ENCODE assay signal across 8 cellular contexts in the genomic region with DNA sequence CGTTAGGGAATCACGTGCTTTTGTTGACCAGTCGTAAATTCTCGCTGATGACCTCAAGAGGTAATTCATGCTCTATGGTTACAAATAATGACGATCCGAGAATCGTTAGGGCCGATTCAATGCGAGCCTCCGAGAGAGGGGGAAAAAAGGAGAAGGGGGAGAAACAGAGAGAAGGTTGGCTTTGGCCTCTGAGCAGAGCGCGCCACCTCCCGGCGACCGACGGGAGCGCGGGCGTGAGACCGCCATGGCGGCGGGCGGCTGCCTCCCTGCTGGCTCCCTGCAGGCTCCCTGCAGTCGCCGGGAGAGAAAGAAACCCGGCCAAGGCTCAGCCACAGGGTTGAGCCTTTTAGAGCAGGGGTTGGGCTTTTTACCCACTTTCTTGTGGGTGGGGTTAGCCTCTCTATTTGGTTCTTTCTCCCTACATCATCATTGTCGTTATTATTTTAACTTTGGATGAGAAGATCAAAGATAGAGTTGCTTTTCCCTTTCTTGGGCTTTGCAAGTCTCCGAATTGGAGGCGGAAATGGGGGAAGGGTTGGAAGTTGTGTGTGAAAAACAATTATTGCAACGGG. TPM values are rescaled to one million over a fixed set of nuclear protein-coding genes. Genes with fewer than 3 reads are reported as not detected.
DNase-seq lines count a peak whose midpoint lies in the region; ATAC-seq and TF ChIP-seq lines count a peak whose summit lies in the region.

No MANE protein-coding gene starts in this region.

- H3K4me3 Mint-ChIP-seq in activated T-cell treated with anti-CD3 and anti-CD28 coated beads, Interleukin-2, amount 50 U/mL, for 24 hours = peak overlapping the region; percentile 77

- H3K9me3 Mint-ChIP-seq in activated T-cell treated with anti-CD3 and anti-CD28 coated beads, Interleukin-2, amount 50 U/mL, for 24 hours = no peaks in the 10 kb centered on the region

- H3K4me2 ChIP-seq in PC-3 (ENCODE audit: low read length) = peak overlapping the region; percentile 48
- peak overlapping the region; percentile 78 for H3K4me2 ChIP-seq in osteoblast (ENCODE audit: insufficient read depth, low read length)

- ATAC-seq in PC-3 (peak; percentile 56), GM21529 (IDR thresholded peaks at IDR 0.05; ENCODE audit: unreplicated experiment) (no peak)

- no peaks in the 10 kb centered on the region for H3K36me3 Mint-ChIP-seq in activated T-cell treated with anti-CD3 and anti-CD28 coated beads, Interleukin-2, amount 50 U/mL, for 24 hours (ENCODE audit: low read depth)

- H3K79me2 ChIP-seq in PC-3 (ENCODE audit: low read length) = peaks cover 24% of the 10 kb centered on the region
- no peaks in the 10 kb centered on the region for H3K79me2 ChIP-seq in osteoblast (ENCODE audit: insufficient read depth, low read length)

- H3K27ac ChIP-seq in PC-3 (ENCODE audit: low read length) (no peak overlapping the region), osteoblast (ENCODE audit: low read depth, low read length) (no peak overlapping the region), transverse colon (peak overlapping the region; percentile 89 to 95 (median 92))

- no peaks in the 10 kb centered on the region for H3K36me3 ChIP-seq in PC-3 (ENCODE audit: low read depth, low read length)
- H3K36me3 ChIP-seq in osteoblast (ENCODE audit: insufficient read depth, low read length) = no peaks in the 10 kb centered on the region
- peaks cover 0 to 5% (median 0%) of the 10 kb centered on the region in 4 donors for H3K36me3 ChIP-seq in transverse colon

- in situ Hi-C loops in transverse colon (cut with MboI; ENCODE audit: low pct_ligation_motif_present in 1 of 4, low pct_unique_long_range_greater_than_20kb in 1 of 4, low sequenced_read_pairs in 3 of 4) = loop anchor here in 2 of 4 donors (5.0 to 10.0 kb wide), 3 partner anchors 99 to 249 kb away; no protein-coding TSS in a partner anchor

- H2AFZ ChIP-seq in PC-3 (ENCODE audit: low read length) = peak overlapping the region; percentile 48
- peak overlapping the region; percentile 47 for H2AFZ ChIP-seq in osteoblast (ENCODE audit: low read length)

- peak overlapping the region; percentile 4; the same call in 1 of the 2 replicates for H3K4me3 ChIP-seq in PC-3 (ENCODE audit: low read length)
- H3K4me3 ChIP-seq in osteoblast (ENCODE audit: insufficient read depth, low read length) = peak overlapping the region; percentile 25
- peak overlapping the region in 3 of 4 donors; percentile 31 to 64 (median 43) for H3K4me3 ChIP-seq in transverse colon

- POLR2A ChIA-PET in PC-3 (lab: Charles Lee; ENCODE audit: unreplicated experiment) = interaction anchor here (0.5 kb wide), 1 partner anchor 32 kb away, joined by 3 read pairs; a partner anchor contains a TSS

- BruUV-seq in PC-3 (replicated peaks; lab: Mats Ljungman, UMichigan) = no TSS peak

- no peak overlapping the region for H3K27ac Mint-ChIP-seq in activated T-cell treated with anti-CD3 and anti-CD28 coated beads, Interleukin-2, amount 50 U/mL, for 24 hours

- H3K27me3 ChIP-seq in PC-3 (ENCODE audit: low read length) (no peaks in the 10 kb centered on the region), osteoblast (ENCODE audit: insufficient read depth, low read length) (peaks cover 96% of the 10 kb centered on the region), transverse colon (peaks cover 5% of the 10 kb centered on the region)

- 24 to 30% methylated on average over 3 to 30 of the region's 30 CpGs for WGBS in transverse colon (ENCODE audit: low coverage in 1 of 2), 2 donors

- H3K27me3 Mint-ChIP-seq in activated T-cell treated with anti-CD3 and anti-CD28 coated beads, Interleukin-2, amount 50 U/mL, for 24 hours = peaks cover 98% of the 10 kb centered on the region

- peaks cover 7% of the 10 kb centered on the region for H4K20me1 ChIP-seq in PC-3 (ENCODE audit: low read length)
- no peaks in the 10 kb centered on the region for H4K20me1 ChIP-seq in osteoblast (ENCODE audit: insufficient read depth, low read length)

- TF ChIP-seq POLR2A in transverse colon (IDR thresholded peaks at IDR 0.05) = no peak

- no peaks in the 10 kb centered on the region for H3K9me3 ChIP-seq in PC-3 (ENCODE audit: low read length)
- H3K9me3 ChIP-seq in osteoblast (ENCODE audit: low read depth, low read length) = no peaks in the 10 kb centered on the region
- no peaks in the 10 kb centered on the region for H3K9me3 ChIP-seq in transverse colon

- no peaks in the 10 kb centered on the region for H3F3A ChIP-seq in PC-3 (ENCODE audit: low read length, unreplicated experiment)

- H3K4me1 ChIP-seq in PC-3 (ENCODE audit: insufficient read depth, low read length) (peaks cover 12% of the 10 kb centered on the region), osteoblast (ENCODE audit: insufficient read depth, low read length) (no peaks in the 10 kb centered on the region), transverse colon (peaks cover 7 to 80% (median 39%) of the 10 kb centered on the region in 4 donors)

- H3K9ac ChIP-seq in PC-3 (ENCODE audit: low read length) = no peak overlapping the region

- peaks cover 55% of the 10 kb centered on the region for H3K4me1 Mint-ChIP-seq in activated T-cell treated with anti-CD3 and anti-CD28 coated beads, Interleukin-2, amount 50 U/mL, for 24 hours (ENCODE audit: low read depth)

- no peaks in the 10 kb centered on the region for H3K9me2 ChIP-seq in PC-3 (replicated peaks; ENCODE audit: low read length)

- DNase-seq in DMS 273 treated with DMSO at 0.1 percent for 48 hours (lab: John Stamatoyannopoulos, UW) (peak; percentile 21), HuH-7 (ENCODE audit: low spot score) (peak; percentile 98), PC-3 (peak; percentile 88), fibroblast of peridontal ligament (ENCODE audit: extremely low read depth) (peak; percentile 37), osteoblast (ENCODE audit: insufficient read length, low spot score, missing footprints) (peak; percentile 99), transverse colon (peak; percentile 79)
- peak; percentile 91 for DNase-seq in activated T-cell treated with anti-CD3 and anti-CD28 coated beads, Interleukin-2, amount 50 U/mL, for 24 hours

- intact Hi-C loops in PC-3 (cut with micrococcal nuclease) = loop anchor here (2.0 kb wide), 1 partner anchor 243 kb away; no protein-coding TSS in a partner anchor
- intact Hi-C loops in transverse colon (cut with DNase I; ENCODE audit: low total_unique reads) = no loop called here

- CTCF ChIA-PET in PC-3 (lab: Charles Lee) = interaction anchor here (0.5 to 1.2 kb wide), 5 partner anchors 108 to 857 kb away, joined by 3 to 10 read pairs (median 7); no protein-coding TSS in a partner anchor

- TF ChIP-seq EP300 in transverse colon (IDR thresholded peaks at IDR 0.05; ENCODE audit: low read depth) = no peak

- peak; percentile 97 for TF ChIP-seq CTCF in PC-3 (conservative IDR thresholded peaks at IDR 0.05; ENCODE audit: low read depth, low read length)
- peak; percentile 82 for TF ChIP-seq CTCF in osteoblast (IDR thresholded peaks at IDR 0.05; ENCODE audit: extremely low read depth, low read depth, low read length)
- TF ChIP-seq CTCF in transverse colon (IDR thresholded peaks at IDR 0.05) = peak; percentile 76 to 85 (median 79)

RNA-seq across cellular contexts. Expression of a gene that starts 0.3 kb away (rescaled TPM):
- 0.40 and 0.95 TPM in 2 replicates for total RNA-seq in PC-3 (2014; rRNA removed)
- total RNA-seq in osteoblast = not detected in 2 replicates
- total RNA-seq in transverse colon = 10 to 100 TPM; 10.5 to 35.4 (median 18.7) TPM

RNA-seq across cellular contexts. Expression of a gene that starts 3.9 kb away (rescaled TPM):
- 6.0 and 8.8 TPM in 2 replicates for total RNA-seq in PC-3 (2014; rRNA removed)
- total RNA-seq in osteoblast = 1.5 and 1.8 TPM in 2 replicates
- 10 to 100 TPM; 25.7 to 57.1 (median 34.9) TPM for total RNA-seq in transverse colon

RNA-seq across cellular contexts. Expression of a gene that starts 10.9 kb away (rescaled TPM):
- total RNA-seq in PC-3 (2014; rRNA removed) = 9.5 and 11.3 TPM in 2 replicates
- total RNA-seq in osteoblast = 0.59 and 0.72 TPM in 2 replicates
- total RNA-seq in transverse colon = 10 to 100 TPM; 42.7 to 78.4 (median 62.5) TPM

RNA-seq across cellular contexts. Expression of a gene that starts 15.8 kb away (rescaled TPM):
- total RNA-seq in PC-3 (2014; rRNA removed) (0.22 and 0.58 TPM in 2 replicates), osteoblast (0.29 and 0.36 TPM in 2 replicates), transverse colon (1 to 10 TPM in 3 of 4 donors, not detected in 1; 1.9 to 4.8 (median 2.0) TPM)

RNA-seq across cellular contexts. Expression of a gene that starts 16.9 kb away (rescaled TPM):
- not detected in 2 replicates for total RNA-seq in PC-3 (2014; rRNA removed)
- total RNA-seq in osteoblast = 0.36 TPM in 1 of 2 replicates, not detected in the other
- total RNA-seq in transverse colon = 10 to 100 TPM in 3 of 4 donors, not detected in 1; 11.2 to 20.9 (median 16.7) TPM

Comparison
In these comparisons a context has a peak if more than half of its experiments do, and no peak if none do; other contexts are left out.
1. DNase-seq: peak in every context shown above with its lines; median percentile 99 in osteoblast; 98 in HuH-7; 91 in activated T-cell treated with anti-CD3 and anti-CD28 coated beads, Interleukin-2, amount 50 U/mL, for 24 hours; 88 in PC-3; 79 in transverse colon; 37 in fibroblast of peridontal ligament; 21 in DMS 273 treated with DMSO at 0.1 percent for 48 hours.
2. H3K27ac ChIP-seq: peak in transverse colon (4 of 4); none in PC-3 (single experiment) and osteoblast (single experiment).
3. Peak in every context shown above with its lines, with median percentiles within 50 percentile points of each other: H3K4me3 ChIP-seq and CTCF ChIP-seq.